ENCODE assay signal across 10 cellular contexts in the genomic region with DNA sequence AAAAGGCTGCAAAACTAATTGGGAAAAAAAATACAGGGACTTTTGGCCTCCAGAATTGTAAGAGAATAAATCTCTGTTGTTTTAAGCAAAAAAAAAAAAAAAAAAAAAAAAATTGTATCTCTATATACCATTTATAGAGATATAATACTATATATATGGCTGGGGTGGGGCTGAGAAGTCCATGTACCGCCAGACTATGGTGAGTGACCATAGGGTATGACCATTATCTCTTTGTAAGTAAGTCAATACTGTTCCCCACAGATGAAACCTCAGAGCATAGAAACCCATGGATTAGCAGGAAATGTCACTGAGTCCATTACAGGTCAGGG.
DNase-seq lines count a peak whose midpoint lies in the region; TF ChIP-seq lines count a peak whose summit lies in the region.
"Had no signal": no experiment of that assay in that cellular context is flagged by ENCODE, and none has a peak within 500 bp of the region (broad histone marks: within the 10 kb centered on the region; RNA-seq: fewer than 3 reads in every experiment).

No MANE protein-coding gene starts in this region.

- H4K20me1 ChIP-seq in fibroblast of lung (ENCODE audit: control insufficient read depth, extremely low read depth, insufficient read depth, low read length): no peaks in the 10 kb centered on the region

- no peak for DNase-seq in AG04450 (ENCODE audit: low read depth, low spot score)
- DNase-seq in RWPE1 (ENCODE audit: low spot score): no peak
- no peak for DNase-seq in fibroblast of lung (ENCODE audit: low read depth in 2 of 2)
- DNase-seq in SHP77 (lab: John Stamatoyannopoulos, UW): no peak
- DNase-seq in NCI-H2227 (lab: John Stamatoyannopoulos, UW; ENCODE audit: unreplicated experiment): no peak
- no peak for DNase-seq in NCI-H2227 treated with DMSO at 0.1 percent for 48 hours (lab: John Stamatoyannopoulos, UW)
- no peak for DNase-seq in activated CD4-positive, alpha-beta T cell treated with anti-CD3 and anti-CD28 coated beads for 4 hours
- DNase-seq: cerebellar nuclear complex, H7 had no signal

- H3K4me2 ChIP-seq in fibroblast of lung (ENCODE audit: extremely low read depth, insufficient read depth, low read length): no peak overlapping the region
- no peak overlapping the region for H3K4me2 ChIP-seq in parathyroid adenoma (ENCODE audit: low read length)

- no peak for TF ChIP-seq CTCF in AG04450 (IDR thresholded peaks at IDR 0.05; ENCODE audit: low read depth, low read length)
- no peak for TF ChIP-seq CTCF in RWPE1 (conservative IDR thresholded peaks at IDR 0.05; ENCODE audit: low read depth)
- TF ChIP-seq CTCF in fibroblast of lung (conservative IDR thresholded peaks at IDR 0.05 in 1 of 2, IDR thresholded peaks at IDR 0.05 in 1 of 2; ENCODE audit: low read depth in 1 of 2, low read length in 2 of 2): no peak
- no peak for TF ChIP-seq CTCF in parathyroid adenoma (IDR thresholded peaks at IDR 0.05)

- H3K36me3 ChIP-seq in fibroblast of lung (ENCODE audit: control insufficient read depth, insufficient read depth, low read length) (peaks cover 20% of the 10 kb centered on the region), parathyroid adenoma (ENCODE audit: control insufficient read depth, insufficient read depth, low read length) (no peaks in the 10 kb centered on the region)

- CTCF ChIA-PET in AG04450 (lab: Charles Lee): interaction anchor here (0.9 kb wide), 1 partner anchor 29 kb away, joined by 3 read pairs; no protein-coding TSS in a partner anchor
- CTCF ChIA-PET in RWPE1 (lab: Yijun Ruan, JAX): interaction anchor here (0.7 kb wide), 1 partner anchor 142 kb away, joined by 3 read pairs; no protein-coding TSS in a partner anchor

- H3K4me3 ChIP-seq in AG04450 (ENCODE audit: low read depth, low read length) (no peak overlapping the region), fibroblast of lung (replicated peaks in 1 of 4; ENCODE audit: control extremely low read depth in 1 of 4, insufficient read depth in 1 of 4, low read depth in 3 of 4, low read length in 4 of 4) (no peak overlapping the region), parathyroid adenoma (ENCODE audit: low read depth, low read length) (no peak overlapping the region)

- H3K9ac ChIP-seq in fibroblast of lung (ENCODE audit: insufficient read depth, low read length): peak overlapping the region; percentile 82
- H3K9ac ChIP-seq in parathyroid adenoma: no peak overlapping the region

- H3K27ac ChIP-seq in AG04450 (ENCODE audit: low read depth, low read length): peak overlapping the region; percentile 100
- H3K27ac ChIP-seq in RWPE1: peak overlapping the region; percentile 99
- H3K27ac ChIP-seq in fibroblast of lung (ENCODE audit: insufficient read depth, low read length): peak overlapping the region; percentile 98
- peak overlapping the region; percentile 66 for H3K27ac ChIP-seq in parathyroid adenoma

- POLR2A ChIA-PET in AG04450 (lab: Yijun Ruan, JAX): no interaction called here
- POLR2A ChIA-PET in RWPE1 (lab: Yijun Ruan, JAX; ENCODE audit: low non-redundant PET): no interaction called here

- no peaks in the 10 kb centered on the region; the same call in 1 of the 2 replicates for H3K9me3 ChIP-seq in AG04450 (ENCODE audit: control insufficient read depth, insufficient read depth, low read length)
- no peaks in the 10 kb centered on the region for H3K9me3 ChIP-seq in fibroblast of lung (ENCODE audit: control insufficient read depth, insufficient read depth, low read depth, low read length)
- no peaks in the 10 kb centered on the region for H3K9me3 ChIP-seq in parathyroid adenoma (ENCODE audit: control insufficient read depth, low read length)

- no peaks in the 10 kb centered on the region for H3K79me2 ChIP-seq in fibroblast of lung (ENCODE audit: control insufficient read depth, insufficient read depth, low read length)
- no peaks in the 10 kb centered on the region for H3K79me2 ChIP-seq in parathyroid adenoma

- H3K4me1 ChIP-seq in fibroblast of lung (ENCODE audit: control insufficient read depth, extremely low read depth, insufficient read depth, low read length): peaks cover 37% of the 10 kb centered on the region
- peaks cover 20% of the 10 kb centered on the region for H3K4me1 ChIP-seq in parathyroid adenoma

- H3K27me3 ChIP-seq in AG04450 (ENCODE audit: control insufficient read depth, insufficient read depth, low read length): no peaks in the 10 kb centered on the region
- H3K27me3 ChIP-seq in fibroblast of lung (ENCODE audit: control insufficient read depth, insufficient read depth, low read length): no peaks in the 10 kb centered on the region
- no peaks in the 10 kb centered on the region for H3K27me3 ChIP-seq in parathyroid adenoma (ENCODE audit: control insufficient read depth, insufficient read depth, low read length)

- H2AFZ ChIP-seq in fibroblast of lung (ENCODE audit: low read length) (no peak overlapping the region), parathyroid adenoma (no peak overlapping the region)
